8 cellular contexts compared by ENCODE assay signal in the genomic region with DNA sequence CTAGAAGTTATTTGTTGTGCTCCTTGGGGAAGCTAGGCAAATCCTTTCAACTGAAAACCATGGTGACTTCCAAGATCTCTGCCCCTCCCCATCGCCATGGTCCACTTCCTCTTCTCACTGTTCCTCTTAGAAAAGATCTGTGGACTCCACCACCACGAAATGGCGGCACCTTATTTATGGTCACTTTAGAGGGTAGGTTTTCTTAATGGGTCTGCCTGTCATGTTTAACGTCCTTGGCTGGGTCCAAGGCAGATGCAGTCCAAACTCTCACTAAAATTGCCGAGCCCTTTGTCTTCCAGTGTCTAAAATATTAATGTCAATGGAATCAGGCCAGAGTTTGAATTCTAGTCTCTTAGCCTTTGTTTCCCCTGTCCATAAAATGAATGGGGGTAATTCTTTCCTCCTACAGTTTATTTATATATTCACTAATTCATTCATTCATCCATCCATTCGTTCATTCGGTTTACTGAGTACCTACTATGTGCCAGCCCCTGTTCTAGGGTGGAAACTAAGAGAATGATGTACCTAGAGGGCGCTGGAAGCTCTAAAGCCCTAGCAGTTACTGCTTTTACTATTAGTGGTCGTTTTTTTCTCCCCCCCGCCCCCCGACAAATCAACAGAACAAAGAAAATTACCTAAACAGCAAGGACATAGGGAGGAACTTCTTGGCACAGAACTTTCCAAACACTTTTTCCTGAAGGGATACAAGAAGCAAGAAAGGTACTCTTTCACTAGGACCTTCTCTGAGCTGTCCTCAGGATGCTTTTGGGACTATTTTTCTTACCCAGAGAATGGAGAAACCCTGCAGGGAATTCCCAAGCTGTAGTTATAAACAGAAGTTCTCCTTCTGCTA.
DNase-seq lines count a peak whose midpoint lies in the region; ATAC-seq lines count a peak whose summit lies in the region.

No MANE protein-coding gene starts in this region.

- peak overlapping the region; percentile 99 for H3K4me3 Mint-ChIP-seq in activated T-cell treated with anti-CD3 and anti-CD28 coated beads, Interleukin-2, amount 50 U/mL, for 24 hours

- peak overlapping the region; percentile 100 for H3K27ac Mint-ChIP-seq in activated T-cell treated with anti-CD3 and anti-CD28 coated beads, Interleukin-2, amount 50 U/mL, for 24 hours

- H3K9me3 Mint-ChIP-seq in activated T-cell treated with anti-CD3 and anti-CD28 coated beads, Interleukin-2, amount 50 U/mL, for 24 hours, result no peaks in the 10 kb centered on the region

- no peak for ATAC-seq in HG03439 (IDR thresholded peaks at IDR 0.05; ENCODE audit: unreplicated experiment)

- no peaks in the 10 kb centered on the region for H3K27me3 Mint-ChIP-seq in activated T-cell treated with anti-CD3 and anti-CD28 coated beads, Interleukin-2, amount 50 U/mL, for 24 hours

- H3K36me3 Mint-ChIP-seq in activated T-cell treated with anti-CD3 and anti-CD28 coated beads, Interleukin-2, amount 50 U/mL, for 24 hours (ENCODE audit: low read depth), result peaks cover 77% of the 10 kb centered on the region

- H3K4me1 Mint-ChIP-seq in activated T-cell treated with anti-CD3 and anti-CD28 coated beads, Interleukin-2, amount 50 U/mL, for 24 hours (ENCODE audit: low read depth), result peaks cover 35% of the 10 kb centered on the region

- DNase-seq in NCI-H2196 (lab: John Stamatoyannopoulos, UW; ENCODE audit: unreplicated experiment) (peak; percentile 3), NCI-H2196 treated with DMSO at 0.1 percent for 48 hours (lab: John Stamatoyannopoulos, UW; ENCODE audit: unreplicated experiment) (no peak), Kasumi-1 (lab: John Stamatoyannopoulos, UW) (peak; percentile 28 to 38), foreskin melanocyte (peak; percentile 24), pons (ENCODE audit: low spot score) (peak; percentile 69), NK-92 (lab: John Stamatoyannopoulos, UW; ENCODE audit: unreplicated experiment) (no peak)
- peak; percentile 57 for DNase-seq in activated T-cell treated with anti-CD3 and anti-CD28 coated beads, Interleukin-2, amount 50 U/mL, for 24 hours

Comparison
In these comparisons a context has a peak if more than half of its experiments do, and no peak if none do; other contexts are left out.
1. DNase-seq: peak in NCI-H2196 (single experiment), Kasumi-1 (2 of 2), activated T-cell treated with anti-CD3 and anti-CD28 coated beads, Interleukin-2, amount 50 U/mL, for 24 hours (single experiment), foreskin melanocyte (single experiment) and pons (single experiment); none in NCI-H2196 treated with DMSO at 0.1 percent for 48 hours (single experiment) and NK-92 (single experiment).